Comparison of ENCODE assay signal across 31 cellular contexts in genomic region chr11:59954219-59954847, GRCh38. TPM values are rescaled to one million over a fixed set of nuclear protein-coding genes. Genes with fewer than 3 reads are reported as not detected.
"Had no signal": no experiment of that assay in that cellular context is flagged by ENCODE, and none has a peak within 500 bp of the region (broad histone marks: within the 10 kb centered on the region; RNA-seq: fewer than 3 reads in every experiment).

No MANE protein-coding gene starts in this region.

- H3K27me3 Mint-ChIP-seq: stimulated activated naive CD8-positive, alpha-beta T cell treated with anti-CD3 and anti-CD28 coated beads, Interleukin-15, Interleukin-2, amounts not matched to agents 100 ng/mL and 50 ng/mL, for 24 hours had no signal

- H3K9me3 ChIP-seq: left ventricle myocardium inferior, pancreas, prostate gland, sigmoid colon, spleen, suprapubic skin, thoracic aorta, tibial artery, upper lobe of right lung had no signal

- H3K27ac ChIP-seq: left ventricle myocardium inferior, pancreas, prostate gland, sigmoid colon, spleen, suprapubic skin, thoracic aorta, tibial artery, upper lobe of right lung had no signal

- H3K9me3 Mint-ChIP-seq: mesothelial cell of epicardium; stimulated activated effector memory CD8-positive, alpha-beta T cell treated with anti-CD3 and anti-CD28 coated beads, Interleukin-12 subunit alpha, Interleukin-12 subunit beta, amount 100 ng/mL, for 72 hours; stimulated activated naive CD8-positive, alpha-beta T cell treated with anti-CD3 and anti-CD28 coated beads, Interleukin-15, Interleukin-2, amounts not matched to agents 100 ng/mL and 50 ng/mL, for 24 hours had no signal

- H3K4me3 ChIP-seq: left ventricle myocardium inferior, lung, pancreas, prostate gland, sigmoid colon, spleen, suprapubic skin, thoracic aorta, tibial artery, upper lobe of right lung had no signal

- FAIRE-seq: pancreas, small intestine had no signal

- ATAC-seq: pancreas; right cardiac atrium; stimulated activated effector memory CD8-positive, alpha-beta T cell treated with anti-CD3 and anti-CD28 coated beads, Interleukin-12 subunit alpha, Interleukin-12 subunit beta, amount 100 ng/mL, for 72 hours; upper lobe of right lung had no signal

- H3K36me3 ChIP-seq: left ventricle myocardium inferior, pancreas, prostate gland, sigmoid colon, spleen, suprapubic skin, thoracic aorta, tibial artery, upper lobe of right lung had no signal

- H3K36me3 Mint-ChIP-seq: mesothelial cell of epicardium; naive thymus-derived CD4-positive, alpha-beta T cell; natural killer cell treated with Interleukin-12 subunit alpha and Interleukin-12 subunit beta and Interleukin-15 and Interleukin-18, amount 100 ng/mL, for 72 hours; stimulated activated effector memory CD8-positive, alpha-beta T cell treated with anti-CD3 and anti-CD28 coated beads, Interleukin-12 subunit alpha, Interleukin-12 subunit beta, amount 100 ng/mL, for 72 hours had no signal

- H3K27me3 ChIP-seq: pancreas, sigmoid colon, suprapubic skin, tibial artery, upper lobe of right lung had no signal

- DNase-seq: islet precursor cell; left ventricle myocardium inferior; mesendoderm; naive thymus-derived CD4-positive, alpha-beta T cell; pancreas; posterior cingulate gyrus; retina; right cardiac atrium; sigmoid colon; small intestine; spleen; stimulated activated CD4-positive, alpha-beta T cell treated with anti-CD3 and anti-CD28 coated beads, Interleukin-4, amount 100 ng/mL, for 24 hours; stimulated activated naive CD4-positive, alpha-beta T cell; tibial artery; trophoblast cell; upper lobe of right lung had no signal

- H3K27ac Mint-ChIP-seq: mesothelial cell of epicardium; naive thymus-derived CD4-positive, alpha-beta T cell; natural killer cell treated with Interleukin-12 subunit alpha and Interleukin-12 subunit beta and Interleukin-15 and Interleukin-18, amount 100 ng/mL, for 72 hours; stimulated activated effector memory CD8-positive, alpha-beta T cell treated with anti-CD3 and anti-CD28 coated beads, Interleukin-12 subunit alpha, Interleukin-12 subunit beta, amount 100 ng/mL, for 72 hours; stimulated activated naive CD8-positive, alpha-beta T cell treated with anti-CD3 and anti-CD28 coated beads, Interleukin-15, Interleukin-2, amounts not matched to agents 100 ng/mL and 50 ng/mL, for 24 hours had no signal

- H3K4me1 ChIP-seq: left ventricle myocardium inferior, pancreas, prostate gland, spleen, suprapubic skin, tibial artery, upper lobe of right lung had no signal

- H3K4me1 Mint-ChIP-seq: naive thymus-derived CD4-positive, alpha-beta T cell; stimulated activated effector memory CD8-positive, alpha-beta T cell treated with anti-CD3 and anti-CD28 coated beads, Interleukin-12 subunit alpha, Interleukin-12 subunit beta, amount 100 ng/mL, for 72 hours had no signal

- H3K4me3 Mint-ChIP-seq: mesothelial cell of epicardium; naive thymus-derived CD4-positive, alpha-beta T cell; natural killer cell treated with Interleukin-12 subunit alpha and Interleukin-12 subunit beta and Interleukin-15 and Interleukin-18, amount 100 ng/mL, for 72 hours; stimulated activated effector memory CD8-positive, alpha-beta T cell treated with anti-CD3 and anti-CD28 coated beads, Interleukin-12 subunit alpha, Interleukin-12 subunit beta, amount 100 ng/mL, for 72 hours; stimulated activated naive CD8-positive, alpha-beta T cell treated with anti-CD3 and anti-CD28 coated beads, Interleukin-15, Interleukin-2, amounts not matched to agents 100 ng/mL and 50 ng/mL, for 24 hours had no signal

RNA-seq across cellular contexts. Expression of gene OOSP4A, which starts 9.5 kb away (rescaled TPM):
- total RNA-seq: kidney epithelial cell; left ventricle myocardium inferior; lower leg skin; mesothelial cell of epicardium; mononuclear cell; myocyte; naive thymus-derived CD4-positive, alpha-beta T cell; natural killer cell treated with Interleukin-12 subunit alpha and Interleukin-12 subunit beta and Interleukin-15 and Interleukin-18, amount 100 ng/mL, for 72 hours; osteoblast; pancreas; prostate gland; right cardiac atrium; sigmoid colon; spleen; subcutaneous adipose tissue; suprapubic skin; thoracic aorta; upper lobe of right lung had no signal
- polyA plus RNA-seq: lung; naive thymus-derived CD4-positive, alpha-beta T cell; neural cell; pancreas; right cardiac atrium; sigmoid colon; small intestine; spleen had no signal

RNA-seq across cellular contexts. Expression of gene OOSP1, which starts 16.1 kb away (rescaled TPM):
- total RNA-seq: kidney epithelial cell; left ventricle myocardium inferior; lower leg skin; lung; mesothelial cell of epicardium; mononuclear cell; myocyte; naive thymus-derived CD4-positive, alpha-beta T cell; natural killer cell treated with Interleukin-12 subunit alpha and Interleukin-12 subunit beta and Interleukin-15 and Interleukin-18, amount 100 ng/mL, for 72 hours; osteoblast; pancreas; prostate gland; right cardiac atrium; sigmoid colon; spleen; subcutaneous adipose tissue; suprapubic skin; thoracic aorta; upper lobe of right lung had no signal
- polyA plus RNA-seq: lung; naive thymus-derived CD4-positive, alpha-beta T cell; neural cell; pancreas; sigmoid colon; small intestine; spleen had no signal
